In the genomic region with DNA sequence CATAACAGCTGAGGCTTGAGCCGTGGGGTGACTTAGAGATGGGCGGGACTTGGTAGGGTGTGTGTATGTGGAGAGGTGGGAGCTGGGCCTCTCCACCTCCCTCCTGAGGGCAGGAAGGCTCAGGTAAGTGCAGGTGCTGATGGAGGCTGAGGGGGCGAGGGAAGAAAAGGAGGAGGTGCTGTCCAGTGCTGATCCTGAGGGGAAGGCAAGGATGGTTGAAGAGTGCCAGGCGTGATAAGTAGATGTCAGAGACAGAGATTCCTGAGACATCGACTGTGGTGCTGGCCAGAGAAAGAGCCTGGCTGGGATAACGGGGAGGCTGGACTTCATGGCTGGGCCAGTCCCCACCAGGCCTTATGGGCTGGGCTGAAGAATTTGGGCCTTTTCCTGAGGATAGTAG, we compare ENCODE assay signal across 32 cellular contexts.
"Had no signal": no experiment of that assay in that cellular context is flagged by ENCODE, and none has a peak within 500 bp of the region (broad histone marks: within the 10 kb centered on the region; RNA-seq: fewer than 3 reads in every experiment).

No MANE protein-coding gene starts in this region.

- H3K27me3 ChIP-seq: body of pancreas, hepatocyte, pancreas, thyroid gland, upper lobe of left lung, vagina had no signal

- FAIRE-seq: kidney, pancreas, small intestine had no signal

- H2AFZ ChIP-seq: hepatocyte had no signal

- H3K36me3 ChIP-seq: gastroesophageal sphincter, pancreas, prostate gland, sigmoid colon, stomach, thyroid gland, upper lobe of left lung, vagina had no signal

- H3K79me2 ChIP-seq: hepatocyte had no signal

- H3K4me2 ChIP-seq: hepatocyte had no signal

- ATAC-seq: activated CD4-positive, alpha-beta T cell treated with anti-CD3 and anti-CD28 coated beads for 36 hours; activated CD8-positive, alpha-beta T cell treated with anti-CD3 and anti-CD28 coated beads, Interleukin-2, amount 10 ng/mL, durations not matched to agents 7 days and 5 days; activated T-cell treated with anti-CD3 and anti-CD28 coated beads, Interleukin-2, amount 50 U/mL, for 72 hours; body of pancreas; gastroesophageal sphincter; left colon; pancreas; stimulated activated naive B cell treated with anti-CD40 and anti-IgM and Interleukin-4, amounts not matched to agents 10 μg/mL and 1 μg/mL and 100 μg/mL, for 72 hours had no signal

- H3K27ac ChIP-seq: body of pancreas, coronary artery, dorsolateral prefrontal cortex, gastroesophageal sphincter, hepatocyte, pancreas, prostate gland, sigmoid colon, stomach, thyroid gland, upper lobe of left lung, vagina had no signal

- H3K4me3 ChIP-seq: body of pancreas, coronary artery, dorsolateral prefrontal cortex, gastroesophageal sphincter, hepatocyte, pancreas, prostate gland, sigmoid colon, stomach, thyroid gland, upper lobe of left lung, vagina had no signal

- H3K4me1 ChIP-seq: body of pancreas, gastroesophageal sphincter, pancreas, prostate gland, sigmoid colon, stomach, thyroid gland, upper lobe of left lung, vagina had no signal

- DNase-seq: activated CD4-positive, alpha-beta T cell treated with anti-CD3 and anti-CD28 coated beads for 36 hours; activated CD4-positive, CD25-positive, alpha-beta regulatory T cell; activated CD8-positive, alpha-beta T cell treated with anti-CD3 and anti-CD28 coated beads, Interleukin-2, amount 10 ng/mL, durations not matched to agents 7 days and 5 days; activated effector memory CD4-positive, alpha-beta T cell treated with Interleukin-2 at 50 U/mL for 16 hours; activated naive CD4-positive, alpha-beta T cell treated with Interleukin-2 at 50 U/mL for 16 hours; activated T-cell treated with anti-CD3 and anti-CD28 coated beads for 4 hours; activated T-cell treated with anti-CD3 and anti-CD28 coated beads, Interleukin-2, amount 50 U/mL, for 72 hours; aorta; body of pancreas; cerebellar nuclear complex; dorsolateral prefrontal cortex; effector memory CD4-positive, alpha-beta T cell; kidney; left colon; mammary epithelial cell; naive B cell; nephron progenitor cell; pancreas; retina; sigmoid colon; small intestine; stimulated activated CD4-positive, alpha-beta T cell treated with anti-CD3 and anti-CD28 coated beads, Interleukin-15, amount 100 ng/mL, for 24 hours; stimulated activated CD4-positive, alpha-beta T cell treated with anti-CD3 and anti-CD28 coated beads, Interleukin-2, amount 100 ng/mL, for 24 hours; stimulated activated naive B cell treated with anti-CD40 and anti-IgM and Interleukin-4, amounts not matched to agents 10 μg/mL and 1 μg/mL and 100 μg/mL, for 72 hours; stomach; thyroid gland; upper lobe of left lung had no signal

- H3K9me3 ChIP-seq: pancreas, prostate gland, thyroid gland, vagina had no signal
